ENCODE assay signal across 9 cellular contexts in the genomic region with DNA sequence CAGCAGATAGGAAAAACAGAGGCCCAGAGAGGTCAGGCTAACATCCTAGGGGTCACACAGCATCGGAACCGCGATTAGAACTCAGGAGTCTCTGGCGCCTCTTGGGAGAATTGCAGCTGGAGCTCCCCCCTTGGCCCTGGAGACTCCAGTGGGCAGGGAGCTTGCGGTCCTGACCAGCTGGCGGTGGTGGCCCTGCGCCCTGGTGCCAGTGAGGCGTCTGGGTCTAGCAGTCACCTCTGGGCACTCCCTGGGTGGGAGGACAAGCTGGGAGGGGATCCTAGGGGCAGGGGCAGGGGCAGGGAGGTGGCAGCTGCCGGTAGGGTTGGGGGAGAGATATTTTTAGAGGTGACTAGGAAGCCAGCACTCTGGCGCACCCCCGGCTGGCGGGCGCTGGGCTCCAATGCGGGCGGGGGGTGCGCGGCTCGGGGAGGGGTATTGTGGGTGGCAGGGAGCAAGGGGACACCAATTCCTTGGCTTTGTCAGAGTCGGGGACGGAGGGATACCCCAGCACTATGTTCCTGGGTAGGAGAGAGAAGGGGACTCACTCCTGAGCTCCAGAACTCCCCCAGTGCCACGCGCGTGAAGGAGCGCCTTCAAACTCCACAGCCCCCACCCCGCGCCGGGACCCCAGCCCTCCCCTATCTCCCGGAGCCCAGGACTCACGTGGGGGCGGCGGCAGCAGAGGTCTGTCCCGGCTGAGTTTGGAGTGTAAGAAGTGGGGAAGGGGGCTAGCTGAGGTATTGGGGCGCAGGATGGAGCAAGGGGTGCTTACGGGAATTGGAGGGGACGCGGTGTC. TPM values are rescaled to one million over a fixed set of nuclear protein-coding genes. Genes with fewer than 3 reads are reported as not detected.
DNase-seq lines count a peak whose midpoint lies in the region; ATAC-seq, FAIRE-seq and TF ChIP-seq lines count a peak whose summit lies in the region.
"Had no signal": no experiment of that assay in that cellular context is flagged by ENCODE, and none has a peak within 500 bp of the region (broad histone marks: within the 10 kb centered on the region; RNA-seq: fewer than 3 reads in every experiment).

No MANE protein-coding gene starts in this region.

- H3K9ac ChIP-seq in keratinocyte (ENCODE audit: control insufficient read depth, extremely low read depth, insufficient read depth, low read length) = peak overlapping the region; percentile 52

- H3K36me3 Mint-ChIP-seq in activated CD8-positive, alpha-beta memory T cell treated with anti-CD3 and anti-CD28 coated beads, Interleukin-2, amount 10 ng/mL, durations not matched to agents 7 days and 5 days = no peaks in the 10 kb centered on the region
- H3K36me3 Mint-ChIP-seq in activated T-helper 17 cell treated with anti-CD3 and anti-CD28 coated beads, Interleukin-2, amount 50 U/mL, for 72 hours (ENCODE audit: low read depth) = no peaks in the 10 kb centered on the region

- no peaks in the 10 kb centered on the region for H3K9me1 ChIP-seq in keratinocyte (ENCODE audit: control insufficient read depth, extremely low read depth, insufficient read depth, low read length)

- CTCF ChIA-PET in activated CD8-positive, alpha-beta memory T cell treated with anti-CD3 and anti-CD28 coated beads, Interleukin-2, amount 10 ng/mL, durations not matched to agents 7 days and 5 days (lab: Charles Lee) = interaction anchor here (1.0 to 9.4 kb wide), 7 partner anchors 10 to 197 kb away, joined by 3 to 176 read pairs (median 4); no protein-coding TSS in a partner anchor

- H4K20me1 ChIP-seq in keratinocyte (ENCODE audit: control insufficient read depth, extremely low read depth, insufficient read depth, low read length) = no peaks in the 10 kb centered on the region

- H3K4me2 ChIP-seq in keratinocyte (ENCODE audit: control insufficient read depth, extremely low read depth, insufficient read depth, low read depth, low read length) = peak overlapping the region; percentile 97

- H3K9me3 ChIP-seq in keratinocyte (ENCODE audit: control insufficient read depth, low read depth, low read length) = no peaks in the 10 kb centered on the region
- no peaks in the 10 kb centered on the region for H3K9me3 ChIP-seq in tibial artery

- H3K27me3 ChIP-seq in keratinocyte (ENCODE audit: control insufficient read depth, extremely low read depth, insufficient read depth, low read length) (peaks cover 53% of the 10 kb centered on the region), tibial artery (peaks cover 0 to 51% of the 10 kb centered on the region in 2 donors)

- peaks cover 31% of the 10 kb centered on the region for H3K4me1 Mint-ChIP-seq in activated CD8-positive, alpha-beta memory T cell treated with anti-CD3 and anti-CD28 coated beads, Interleukin-2, amount 10 ng/mL, durations not matched to agents 7 days and 5 days
- H3K4me1 Mint-ChIP-seq in activated T-helper 17 cell treated with anti-CD3 and anti-CD28 coated beads, Interleukin-2, amount 50 U/mL, for 72 hours = peaks cover 8% of the 10 kb centered on the region

- intact Hi-C loops in tibial artery (cut with DNase I; ENCODE audit: low total_unique reads) = loop anchor here (5.0 kb wide), 1 partner anchor 48 kb away; no protein-coding TSS in a partner anchor

- H3K27ac Mint-ChIP-seq in activated CD8-positive, alpha-beta memory T cell treated with anti-CD3 and anti-CD28 coated beads, Interleukin-2, amount 10 ng/mL, durations not matched to agents 7 days and 5 days = no peak overlapping the region
- H3K27ac Mint-ChIP-seq in activated T-helper 17 cell treated with anti-CD3 and anti-CD28 coated beads, Interleukin-2, amount 50 U/mL, for 72 hours = no peak overlapping the region

- ATAC-seq in activated CD8-positive, alpha-beta memory T cell treated with anti-CD3 and anti-CD28 coated beads, Interleukin-2, amount 10 ng/mL, durations not matched to agents 7 days and 5 days = peak; percentile 24
- no peak for ATAC-seq in activated T-helper 17 cell treated with anti-CD3 and anti-CD28 coated beads, Interleukin-2, amount 50 U/mL, for 72 hours (replicated peaks)

- no peak for DNase-seq in activated CD8-positive, alpha-beta memory T cell treated with anti-CD3 and anti-CD28 coated beads, Interleukin-2, amount 10 ng/mL, durations not matched to agents 7 days and 5 days
- DNase-seq in activated CD8-positive, alpha-beta memory T cell treated with anti-CD3 and anti-CD28 coated beads for 24 hours = no peak
- DNase-seq in keratinocyte (ENCODE audit: low read depth, low spot score) (no peak), tibial artery (no peak), DMS79 treated with DMSO at 0.1 percent for 48 hours (lab: John Stamatoyannopoulos, UW) (no peak), GF-D8 (lab: John Stamatoyannopoulos, UW) (no peak)
- no peak for DNase-seq in effector CD4-positive, alpha-beta T cell

- H3K79me2 ChIP-seq in keratinocyte (ENCODE audit: control insufficient read depth, insufficient read depth, low read length) = no peaks in the 10 kb centered on the region

- peaks cover 29% of the 10 kb centered on the region for H3K27me3 Mint-ChIP-seq in activated CD8-positive, alpha-beta memory T cell treated with anti-CD3 and anti-CD28 coated beads, Interleukin-2, amount 10 ng/mL, durations not matched to agents 7 days and 5 days
- H3K27me3 Mint-ChIP-seq in activated T-helper 17 cell treated with anti-CD3 and anti-CD28 coated beads, Interleukin-2, amount 50 U/mL, for 72 hours = peaks cover 7% of the 10 kb centered on the region

- H2AFZ ChIP-seq in keratinocyte (ENCODE audit: control insufficient read depth, low read length) = peak overlapping the region; percentile 96

- FAIRE-seq in keratinocyte (lab: Jason Lieb, UNC) = no peak

- H3K4me3 ChIP-seq in keratinocyte (ENCODE audit: control insufficient read depth in 2 of 3, extremely low read depth in 1 of 3, insufficient read depth in 2 of 3, low read depth in 1 of 3, low read length in 3 of 3) (peak overlapping the region; percentile 58 to 73 (median 71)), tibial artery (peak overlapping the region; percentile 37 to 50)

- H3K36me3 ChIP-seq in keratinocyte (ENCODE audit: control insufficient read depth in 2 of 2, extremely low read depth in 1 of 2, insufficient read depth in 2 of 2, low read length in 2 of 2) (no peaks in the 10 kb centered on the region), tibial artery (no peaks in the 10 kb centered on the region)

- H3K4me3 Mint-ChIP-seq in activated CD8-positive, alpha-beta memory T cell treated with anti-CD3 and anti-CD28 coated beads, Interleukin-2, amount 10 ng/mL, durations not matched to agents 7 days and 5 days = peak overlapping the region; percentile 62
- peak overlapping the region; percentile 80 for H3K4me3 Mint-ChIP-seq in activated T-helper 17 cell treated with anti-CD3 and anti-CD28 coated beads, Interleukin-2, amount 50 U/mL, for 72 hours

- H3K9me3 Mint-ChIP-seq in activated CD8-positive, alpha-beta memory T cell treated with anti-CD3 and anti-CD28 coated beads, Interleukin-2, amount 10 ng/mL, durations not matched to agents 7 days and 5 days (ENCODE audit: low read depth) = no peaks in the 10 kb centered on the region
- no peaks in the 10 kb centered on the region for H3K9me3 Mint-ChIP-seq in activated T-helper 17 cell treated with anti-CD3 and anti-CD28 coated beads, Interleukin-2, amount 50 U/mL, for 72 hours

- no peak overlapping the region for H3K27ac ChIP-seq in keratinocyte (ENCODE audit: control insufficient read depth, insufficient read depth, low read length)
- no peak overlapping the region for H3K27ac ChIP-seq in tibial artery

- TF ChIP-seq CTCF in keratinocyte (optimal IDR thresholded peaks at IDR 0.05 in 1 of 3, IDR thresholded peaks at IDR 0.05 in 1 of 3, conservative IDR thresholded peaks at IDR 0.05 in 1 of 3; ENCODE audit: extremely low read depth in 1 of 3, insufficient read depth in 2 of 3, low read length in 3 of 3) = no peak
- no peak for TF ChIP-seq CTCF in tibial artery (IDR thresholded peaks at IDR 0.05)

- dilution Hi-C loops in keratinocyte (cut with MboI; ENCODE audit: extremely low pct_ligation_motif_present, low sequenced_read_pairs) = loop anchor here (10.0 kb wide), 1 partner anchor 65 kb away; no protein-coding TSS in a partner anchor

- H3K4me1 ChIP-seq in keratinocyte (ENCODE audit: control insufficient read depth, extremely low read depth, insufficient read depth, low read length) (peaks cover 3% of the 10 kb centered on the region), tibial artery (peaks cover 0 to 20% (median 14%) of the 10 kb centered on the region in 4 donors)

RNA-seq across cellular contexts. Expression of gene PHOSPHO1, which starts 0.6 kb away (rescaled TPM):
- total RNA-seq in activated CD8-positive, alpha-beta memory T cell treated with anti-CD3 and anti-CD28 coated beads, Interleukin-2, amount 10 ng/mL, durations not matched to agents 7 days and 5 days = not detected
- total RNA-seq in activated T-helper 17 cell treated with anti-CD3 and anti-CD28 coated beads, Interleukin-2, amount 50 U/mL, for 72 hours = not detected
- polyA plus RNA-seq in keratinocyte = 0.04 to 0.13 TPM (median 0.07 TPM) in 3 replicates
- polyA plus RNA-seq in keratinocyte (2011; ENCODE audit: low read depth) = not detected
- 0.04 and 0.08 TPM in 2 replicates for polyA plus RNA-seq in keratinocyte (2011; cell fraction: cytosol; rRNA removed)
- 0.06 and 0.09 TPM in 2 replicates for polyA plus RNA-seq in keratinocyte (2011; cell fraction: nucleus; rRNA removed)
- polyA plus RNA-seq in keratinocyte (2012; ENCODE audit: low replicate concordance) = 0.15 TPM in 1 of 2 replicates, not detected in the other
- polyA minus RNA-seq in keratinocyte = 0.13 TPM in 1 of 3 replicates, not detected in the others
- not detected for polyA minus RNA-seq in keratinocyte (2011; cell fraction: cytosol; rRNA and poly(A)+ RNA removed)
- not detected in 2 replicates for polyA minus RNA-seq in keratinocyte (2011; cell fraction: nucleus; rRNA and poly(A)+ RNA removed)
- total RNA-seq: T-helper 1 cell treated with Interleukin-12 subunit alpha and Interleukin-12 subunit beta and Interleukin-4 antibody, amounts not matched to agents 30 ng/mL and 1 ng/mL, for 36 hours had no signal

RNA-seq across cellular contexts. Expression of gene ABI3, which starts 19.5 kb away (rescaled TPM):
- total RNA-seq in activated CD8-positive, alpha-beta memory T cell treated with anti-CD3 and anti-CD28 coated beads, Interleukin-2, amount 10 ng/mL, durations not matched to agents 7 days and 5 days = 100 to 1,000 TPM; 116 to 121 TPM
- total RNA-seq in activated T-helper 17 cell treated with anti-CD3 and anti-CD28 coated beads, Interleukin-2, amount 50 U/mL, for 72 hours = 10 to 100 TPM; 23.5 to 36.1 TPM
- 0.03 TPM in 1 of 3 replicates, not detected in the others for polyA plus RNA-seq in keratinocyte
- polyA plus RNA-seq in keratinocyte (2011; ENCODE audit: low read depth) = not detected
- not detected in 2 replicates for polyA plus RNA-seq in keratinocyte (2011; cell fraction: cytosol; rRNA removed)
- not detected in 2 replicates for polyA plus RNA-seq in keratinocyte (2011; cell fraction: nucleus; rRNA removed)
- not detected in 2 replicates for polyA plus RNA-seq in keratinocyte (2012; ENCODE audit: low replicate concordance)
- polyA minus RNA-seq in keratinocyte = not detected in 3 replicates
- polyA minus RNA-seq in keratinocyte (2011; cell fraction: cytosol; rRNA and poly(A)+ RNA removed) = not detected
- polyA minus RNA-seq in keratinocyte (2011; cell fraction: nucleus; rRNA and poly(A)+ RNA removed) = not detected in 2 replicates

RNA-seq across cellular contexts. Expression of gene GNGT2, which starts 19.6 kb away (rescaled TPM):
- total RNA-seq in activated CD8-positive, alpha-beta memory T cell treated with anti-CD3 and anti-CD28 coated beads, Interleukin-2, amount 10 ng/mL, durations not matched to agents 7 days and 5 days = 10 to 100 TPM; 39.8 to 45.3 TPM
- total RNA-seq in activated T-helper 17 cell treated with anti-CD3 and anti-CD28 coated beads, Interleukin-2, amount 50 U/mL, for 72 hours = 10 to 100 TPM; 23.1 to 27.0 TPM
- polyA plus RNA-seq in keratinocyte = not detected in 3 replicates
- not detected for polyA plus RNA-seq in keratinocyte (2011; ENCODE audit: low read depth)
- polyA plus RNA-seq in keratinocyte (2011; cell fraction: cytosol; rRNA removed) = not detected in 2 replicates
- not detected in 2 replicates for polyA plus RNA-seq in keratinocyte (2011; cell fraction: nucleus; rRNA removed)
- not detected in 2 replicates for polyA plus RNA-seq in keratinocyte (2012; ENCODE audit: low replicate concordance)
- not detected in 3 replicates for polyA minus RNA-seq in keratinocyte
- not detected for polyA minus RNA-seq in keratinocyte (2011; cell fraction: cytosol; rRNA and poly(A)+ RNA removed)
- not detected in 2 replicates for polyA minus RNA-seq in keratinocyte (2011; cell fraction: nucleus; rRNA and poly(A)+ RNA removed)
